15 cellular contexts compared by ENCODE assay signal in genomic region chrX:112967903-112968302, GRCh38.
"Had no signal": no experiment of that assay in that cellular context is flagged by ENCODE, and none has a peak within 500 bp of the region (broad histone marks: within the 10 kb centered on the region; RNA-seq: fewer than 3 reads in every experiment).

No MANE protein-coding gene starts in this region.

- H3K4me1 ChIP-seq: esophagus muscularis mucosa, neural progenitor cell, upper lobe of left lung had no signal

- H3K36me3 ChIP-seq: esophagus muscularis mucosa, neural progenitor cell, ovary, upper lobe of left lung had no signal

- H3K9me3 Mint-ChIP-seq: dendritic cell treated with granulocyte-macrophage colony-stimulating factor and Interleukin-4, amounts not matched to agents 40 ng/mL and 50 ng/mL, for 4 days; endodermal cell; natural killer cell treated with Interleukin-12 subunit alpha and Interleukin-12 subunit beta and Interleukin-15 and Interleukin-18, amount 100 ng/mL, for 72 hours; neural progenitor cell had no signal

- H2AFZ ChIP-seq: neural progenitor cell had no signal

- H3K36me3 Mint-ChIP-seq: natural killer cell treated with Interleukin-12 subunit alpha and Interleukin-12 subunit beta and Interleukin-15 and Interleukin-18, amount 100 ng/mL, for 72 hours; neural progenitor cell had no signal

- H3K4me3 ChIP-seq: esophagus muscularis mucosa, neural progenitor cell, ovary, upper lobe of left lung had no signal

- ATAC-seq: right cardiac atrium had no signal

- H3K4me1 Mint-ChIP-seq: neural progenitor cell had no signal

- H3K9ac ChIP-seq: neural progenitor cell had no signal

- H3K9me3 ChIP-seq: esophagus muscularis mucosa, ovary, upper lobe of left lung had no signal

- H3K27me3 ChIP-seq: esophagus muscularis mucosa, neural progenitor cell, ovary, upper lobe of left lung had no signal

- DNase-seq: cerebellar nuclear complex; effector CD4-positive, alpha-beta T cell; endodermal cell; kidney glomerular epithelial cell; nucleus accumbens; ovary; right cardiac atrium; small intestine; stimulated activated CD4-positive, alpha-beta T cell treated with anti-CD3 and anti-CD28 coated beads, Interleukin-2, amount 100 ng/mL, for 48 hours; stimulated activated naive CD4-positive, alpha-beta T cell treated with Interleukin-2 at 50 U/mL for 16 hours; upper lobe of left lung had no signal

- H3K4me3 Mint-ChIP-seq: dendritic cell treated with granulocyte-macrophage colony-stimulating factor and Interleukin-4, amounts not matched to agents 40 ng/mL and 50 ng/mL, for 4 days; endodermal cell; natural killer cell treated with Interleukin-12 subunit alpha and Interleukin-12 subunit beta and Interleukin-15 and Interleukin-18, amount 100 ng/mL, for 72 hours; neural progenitor cell had no signal

- H3K27me3 Mint-ChIP-seq: dendritic cell treated with granulocyte-macrophage colony-stimulating factor and Interleukin-4, amounts not matched to agents 40 ng/mL and 50 ng/mL, for 4 days had no signal

- H3K4me2 ChIP-seq: neural progenitor cell had no signal

- H3K27ac ChIP-seq: esophagus muscularis mucosa, neural progenitor cell, ovary, upper lobe of left lung had no signal

- H3K27ac Mint-ChIP-seq: dendritic cell treated with granulocyte-macrophage colony-stimulating factor and Interleukin-4, amounts not matched to agents 40 ng/mL and 50 ng/mL, for 4 days; endodermal cell; natural killer cell treated with Interleukin-12 subunit alpha and Interleukin-12 subunit beta and Interleukin-15 and Interleukin-18, amount 100 ng/mL, for 72 hours; neural progenitor cell had no signal
